13 cellular contexts compared by ENCODE assay signal in the genomic region with DNA sequence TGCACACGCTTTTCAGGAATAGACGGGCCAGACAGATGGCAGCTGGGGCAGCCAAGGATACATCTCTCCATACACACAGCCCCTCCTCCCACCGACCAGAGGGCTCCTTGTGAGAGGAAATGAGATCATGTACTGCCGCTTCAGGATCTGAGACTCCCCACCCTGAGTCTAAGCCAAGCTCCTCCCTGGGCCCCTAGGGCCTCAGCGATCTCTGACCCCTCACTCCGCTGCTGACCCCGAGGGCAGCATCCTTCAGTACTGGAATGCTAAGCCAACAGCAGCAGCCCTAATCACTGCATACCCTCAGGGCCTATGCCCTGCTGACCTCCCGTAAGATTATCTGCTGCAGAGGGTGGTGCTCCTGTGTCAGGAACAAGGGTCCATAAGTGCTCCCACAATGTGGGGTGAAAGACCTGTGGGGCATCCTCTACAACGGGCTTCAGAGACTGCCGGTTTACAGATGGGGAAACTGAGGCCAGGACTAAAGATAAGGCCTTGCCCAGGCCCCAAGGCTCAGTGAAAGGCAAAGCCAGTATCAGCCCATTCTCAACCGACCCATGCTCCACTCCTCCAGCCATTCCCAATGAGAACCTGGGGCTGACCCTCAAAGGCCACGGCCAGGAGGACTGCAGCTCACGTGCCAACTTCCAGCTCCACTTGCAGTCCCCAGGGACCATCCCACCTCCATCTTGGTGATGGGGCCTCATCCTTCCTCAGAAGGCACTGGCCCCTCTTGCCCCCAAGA. TPM values are rescaled to one million over a fixed set of nuclear protein-coding genes. Genes with fewer than 3 reads are reported as not detected.
DNase-seq lines count a peak whose midpoint lies in the region; ATAC-seq and TF ChIP-seq lines count a peak whose summit lies in the region.
"Had no signal": no experiment of that assay in that cellular context is flagged by ENCODE, and none has a peak within 500 bp of the region (broad histone marks: within the 10 kb centered on the region; RNA-seq: fewer than 3 reads in every experiment).

No MANE protein-coding gene starts in this region.

- peaks cover 67% of the 10 kb centered on the region for H3K36me3 Mint-ChIP-seq in CD4-positive, alpha-beta T cell (ENCODE audit: low read depth)
- peaks cover 14% of the 10 kb centered on the region for H3K36me3 Mint-ChIP-seq in central memory CD8-positive, alpha-beta T cell (ENCODE audit: insufficient read depth)
- peaks cover 2% of the 10 kb centered on the region for H3K36me3 Mint-ChIP-seq in activated T-helper 1 cell treated with anti-CD3 and anti-CD28 coated beads, Interleukin-12 subunit alpha, Interleukin-12 subunit beta, Interleukin-2, Interleukin-4 antibody, amounts not matched to agents 30 ng/mL and 10 ng/mL and 1 ng/mL, durations not matched to agents 14 hours and 24 hours and 36 hours (ENCODE audit: low read depth)

- no peak overlapping the region for H2BK120ac ChIP-seq in mesenchymal stem cell (ENCODE audit: low read depth, low read length)

- no peaks in the 10 kb centered on the region for H3K9me3 ChIP-seq in CD4-positive, alpha-beta T cell (ENCODE audit: control insufficient read depth, low read length)
- H3K9me3 ChIP-seq in mesenchymal stem cell (ENCODE audit: control insufficient read depth, low read length): no peaks in the 10 kb centered on the region

- H3K4me1 ChIP-seq in mesenchymal stem cell (ENCODE audit: control insufficient read depth, insufficient read depth, low read depth, low read length): peaks cover 25% of the 10 kb centered on the region

- no peak overlapping the region for H3K27ac ChIP-seq in CD4-positive, alpha-beta T cell (ENCODE audit: low read depth, low read length)
- H3K27ac ChIP-seq in mesenchymal stem cell (ENCODE audit: low read length, poor library complexity, severe bottlenecking): no peak overlapping the region

- H3K18ac ChIP-seq in mesenchymal stem cell (ENCODE audit: low read depth in 1 of 2, low read length in 2 of 2): peak overlapping the region; percentile 60 to 69

- H3K27me3 ChIP-seq in CD4-positive, alpha-beta T cell (ENCODE audit: control insufficient read depth, insufficient read depth, low read length): no peaks in the 10 kb centered on the region
- no peaks in the 10 kb centered on the region for H3K27me3 ChIP-seq in mesenchymal stem cell (ENCODE audit: control insufficient read depth in 1 of 2, insufficient read depth in 1 of 2, low read length in 2 of 2)

- H4K91ac ChIP-seq in mesenchymal stem cell (ENCODE audit: low read length): peak overlapping the region; percentile 62

- H3K27me3 Mint-ChIP-seq in CD4-positive, alpha-beta T cell: no peaks in the 10 kb centered on the region
- no peaks in the 10 kb centered on the region for H3K27me3 Mint-ChIP-seq in central memory CD8-positive, alpha-beta T cell
- H3K27me3 Mint-ChIP-seq in activated T-helper 1 cell treated with anti-CD3 and anti-CD28 coated beads, Interleukin-12 subunit alpha, Interleukin-12 subunit beta, Interleukin-2, Interleukin-4 antibody, amounts not matched to agents 30 ng/mL and 10 ng/mL and 1 ng/mL, durations not matched to agents 14 hours and 24 hours and 36 hours (ENCODE audit: insufficient read depth): no peaks in the 10 kb centered on the region
- H3K27me3 Mint-ChIP-seq: T-cell had no signal

- H3K9me3 Mint-ChIP-seq in CD4-positive, alpha-beta T cell: no peaks in the 10 kb centered on the region
- H3K9me3 Mint-ChIP-seq in central memory CD8-positive, alpha-beta T cell: no peaks in the 10 kb centered on the region
- no peaks in the 10 kb centered on the region for H3K9me3 Mint-ChIP-seq in activated T-helper 1 cell treated with anti-CD3 and anti-CD28 coated beads, Interleukin-12 subunit alpha, Interleukin-12 subunit beta, Interleukin-2, Interleukin-4 antibody, amounts not matched to agents 30 ng/mL and 10 ng/mL and 1 ng/mL, durations not matched to agents 14 hours and 24 hours and 36 hours
- H3K9me3 Mint-ChIP-seq: CD8-positive, alpha-beta T cell; T-cell had no signal

- intact Hi-C loops in CD4-positive, alpha-beta T cell (cut with DNase I, micrococcal nuclease): no loop called here
- intact Hi-C loops in activated T-helper 1 cell treated with anti-CD3 and anti-CD28 coated beads, Interleukin-12 subunit alpha, Interleukin-12 subunit beta, Interleukin-2, Interleukin-4 antibody, amounts not matched to agents 30 ng/mL and 10 ng/mL and 1 ng/mL, durations not matched to agents 14 hours and 24 hours and 36 hours (cut with micrococcal nuclease): no loop called here

- H4K8ac ChIP-seq in mesenchymal stem cell (ENCODE audit: low read length): peak overlapping the region; percentile 73

- no peak overlapping the region for H3K9ac ChIP-seq in mesenchymal stem cell (ENCODE audit: low read length)

- H2BK12ac ChIP-seq in mesenchymal stem cell (ENCODE audit: low read length in 2 of 2): peak overlapping the region; percentile 1 to 62

- H3K36me3 ChIP-seq in mesenchymal stem cell (ENCODE audit: control insufficient read depth in 1 of 2, insufficient read depth in 2 of 2, low read depth in 1 of 2, low read length in 2 of 2): peaks cover 54 to 67% of the 10 kb centered on the region in 2 experiments

- no peak overlapping the region for H2BK15ac ChIP-seq in mesenchymal stem cell (ENCODE audit: low read depth, poor library complexity, severe bottlenecking)

- DNase-seq in CD4-positive, alpha-beta T cell: no peak
- DNase-seq in NCI-H2029 (lab: John Stamatoyannopoulos, UW) (peak; percentile 65), mesenchymal stem cell (peak; percentile 73)
- no peak for DNase-seq in central memory CD8-positive, alpha-beta T cell (ENCODE audit: low spot score in 2 of 2)
- no peak for DNase-seq in activated T-helper 1 cell treated with anti-CD3 and anti-CD28 coated beads, Interleukin-12 subunit alpha, Interleukin-12 subunit beta, Interleukin-2, Interleukin-4 antibody, amounts not matched to agents 30 ng/mL and 10 ng/mL and 1 ng/mL, durations not matched to agents 14 hours and 24 hours and 36 hours (ENCODE audit: low spot score)
- DNase-seq: effector memory CD4-positive, alpha-beta T cell; NCI-H1694 treated with DMSO at 0.1 percent for 48 hours; T-cell had no signal

- ATAC-seq in CD4-positive, alpha-beta T cell (ENCODE audit: poor library complexity): no peak
- ATAC-seq in central memory CD8-positive, alpha-beta T cell (replicated peaks; ENCODE audit: extremely low read depth, poor library complexity, severe bottlenecking): no peak
- ATAC-seq in HG02852 (IDR thresholded peaks at IDR 0.05; ENCODE audit: unreplicated experiment) (no peak), HG03095 (IDR thresholded peaks at IDR 0.05; ENCODE audit: unreplicated experiment) (no peak), GM18502 (IDR thresholded peaks at IDR 0.05; ENCODE audit: poor library complexity, unreplicated experiment) (no peak)
- ATAC-seq: CD8-positive, alpha-beta T cell; HCT116; T-cell had no signal

- CTCF ChIA-PET in CD4-positive, alpha-beta T cell (lab: Charles Lee): no interaction called here

- no peak overlapping the region for H3K23ac ChIP-seq in mesenchymal stem cell (ENCODE audit: low read length in 2 of 2)

- no peak overlapping the region for H2AK5ac ChIP-seq in mesenchymal stem cell (ENCODE audit: low read length, severe bottlenecking)

- no peak overlapping the region for H3K4me3 Mint-ChIP-seq in CD4-positive, alpha-beta T cell
- no peak overlapping the region for H3K4me3 Mint-ChIP-seq in central memory CD8-positive, alpha-beta T cell
- no peak overlapping the region for H3K4me3 Mint-ChIP-seq in activated T-helper 1 cell treated with anti-CD3 and anti-CD28 coated beads, Interleukin-12 subunit alpha, Interleukin-12 subunit beta, Interleukin-2, Interleukin-4 antibody, amounts not matched to agents 30 ng/mL and 10 ng/mL and 1 ng/mL, durations not matched to agents 14 hours and 24 hours and 36 hours
- H3K4me3 Mint-ChIP-seq: CD8-positive, alpha-beta T cell; T-cell had no signal

- H2AFZ ChIP-seq in mesenchymal stem cell (ENCODE audit: low read depth, low read length): no peak overlapping the region

- H3K4me1 Mint-ChIP-seq in CD4-positive, alpha-beta T cell (ENCODE audit: low read depth): peaks cover 21% of the 10 kb centered on the region
- H3K4me1 Mint-ChIP-seq in central memory CD8-positive, alpha-beta T cell: peaks cover 44% of the 10 kb centered on the region
- H3K4me1 Mint-ChIP-seq in activated T-helper 1 cell treated with anti-CD3 and anti-CD28 coated beads, Interleukin-12 subunit alpha, Interleukin-12 subunit beta, Interleukin-2, Interleukin-4 antibody, amounts not matched to agents 30 ng/mL and 10 ng/mL and 1 ng/mL, durations not matched to agents 14 hours and 24 hours and 36 hours (ENCODE audit: low read depth): peaks cover 19% of the 10 kb centered on the region

- POLR2A ChIA-PET in CD4-positive, alpha-beta T cell (lab: Charles Lee): no interaction called here

- H3K4me2 ChIP-seq in mesenchymal stem cell (ENCODE audit: low read length, poor library complexity, severe bottlenecking): no peak overlapping the region

- H2BK5ac ChIP-seq in mesenchymal stem cell (ENCODE audit: low read depth, low read length, poor library complexity, severe bottlenecking): no peak overlapping the region

- H3K4me3 ChIP-seq in mesenchymal stem cell (ENCODE audit: insufficient read depth in 1 of 2, low read depth in 1 of 2, low read length in 2 of 2): no peak overlapping the region

- no peak for TF ChIP-seq CTCF in CD4-positive, alpha-beta T cell (IDR thresholded peaks at IDR 0.05)

- peak overlapping the region; percentile 20 for H3K27ac Mint-ChIP-seq in CD4-positive, alpha-beta T cell
- peak overlapping the region; percentile 80 for H3K27ac Mint-ChIP-seq in central memory CD8-positive, alpha-beta T cell (ENCODE audit: low read depth)
- no peak overlapping the region for H3K27ac Mint-ChIP-seq in activated T-helper 1 cell treated with anti-CD3 and anti-CD28 coated beads, Interleukin-12 subunit alpha, Interleukin-12 subunit beta, Interleukin-2, Interleukin-4 antibody, amounts not matched to agents 30 ng/mL and 10 ng/mL and 1 ng/mL, durations not matched to agents 14 hours and 24 hours and 36 hours

- H3K4ac ChIP-seq in mesenchymal stem cell (ENCODE audit: low read depth in 1 of 2, low read length in 2 of 2): peak overlapping the region in 1 of 2 experiments; percentile 70

- peaks cover 72% of the 10 kb centered on the region for H3K79me1 ChIP-seq in mesenchymal stem cell (replicated peaks; ENCODE audit: low read length, poor library complexity, severe bottlenecking)

- H3K14ac ChIP-seq in mesenchymal stem cell (ENCODE audit: low read length in 2 of 2): no peak overlapping the region

- 48% methylated on average over 13 of the region's 13 CpGs for WGBS in mesenchymal stem cell

RNA-seq across cellular contexts. Expression of gene BICD2, which starts 37.5 kb away (rescaled TPM):
- 10 to 100 TPM; 14.1 to 14.9 TPM for total RNA-seq in CD4-positive, alpha-beta T cell
- 20.1 TPM for polyA plus RNA-seq in mesenchymal stem cell (2013, experiment 1 of 2)
- 19.2 TPM for polyA plus RNA-seq in mesenchymal stem cell (2013, experiment 2 of 2)
- 28.9 and 29.4 TPM in 2 replicates for total RNA-seq in activated T-helper 1 cell treated with anti-CD3 and anti-CD28 coated beads, Interleukin-12 subunit alpha, Interleukin-12 subunit beta, Interleukin-2, Interleukin-4 antibody, amounts not matched to agents 30 ng/mL and 10 ng/mL and 1 ng/mL, durations not matched to agents 14 hours and 24 hours and 36 hours

RNA-seq across cellular contexts. Expression of gene IPPK, which starts 57.2 kb away (rescaled TPM):
- total RNA-seq in CD4-positive, alpha-beta T cell: 1 to 10 TPM; 4.0 to 4.4 TPM
- polyA plus RNA-seq in mesenchymal stem cell (2013, experiment 1 of 2): 4.5 TPM
- 4.7 TPM for polyA plus RNA-seq in mesenchymal stem cell (2013, experiment 2 of 2)
- total RNA-seq in activated T-helper 1 cell treated with anti-CD3 and anti-CD28 coated beads, Interleukin-12 subunit alpha, Interleukin-12 subunit beta, Interleukin-2, Interleukin-4 antibody, amounts not matched to agents 30 ng/mL and 10 ng/mL and 1 ng/mL, durations not matched to agents 14 hours and 24 hours and 36 hours: 14.8 and 14.9 TPM in 2 replicates

Comparison
In these comparisons a context has a peak if more than half of its experiments do, and no peak if none do; other contexts are left out.
1. DNase-seq: peak in NCI-H2029 (single experiment) and mesenchymal stem cell (single experiment); none in CD4-positive, alpha-beta T cell (0 of 10), central memory CD8-positive, alpha-beta T cell (0 of 2) and activated T-helper 1 cell treated with anti-CD3 and anti-CD28 coated beads, Interleukin-12 subunit alpha, Interleukin-12 subunit beta, Interleukin-2, Interleukin-4 antibody, amounts not matched to agents 30 ng/mL and 10 ng/mL and 1 ng/mL, durations not matched to agents 14 hours and 24 hours and 36 hours (single experiment).